Comparison of ENCODE assay signal across 26 cellular contexts in the genomic region with DNA sequence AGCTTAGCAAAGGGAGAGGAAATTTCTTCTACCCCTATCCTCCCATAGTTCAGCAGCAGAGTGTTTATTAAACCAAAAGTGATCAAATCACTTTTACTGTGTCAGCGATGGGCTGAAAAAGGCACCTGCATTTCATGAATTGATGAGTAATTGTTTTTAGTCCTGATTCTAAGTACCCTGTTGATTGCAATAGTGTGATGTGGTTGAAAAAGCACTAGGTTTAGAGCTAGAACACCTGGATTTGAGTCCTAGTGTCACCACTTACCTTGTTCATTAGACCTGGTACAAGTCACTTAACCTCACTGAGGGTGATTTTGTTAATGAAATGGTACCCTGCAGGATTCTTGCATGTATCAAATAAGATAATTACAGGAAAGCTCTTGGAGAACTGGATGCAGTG.
"Had no signal": no experiment of that assay in that cellular context is flagged by ENCODE, and none has a peak within 500 bp of the region (broad histone marks: within the 10 kb centered on the region; RNA-seq: fewer than 3 reads in every experiment).

No MANE protein-coding gene starts in this region.

- DNase-seq: stimulated activated CD4-positive, alpha-beta T cell treated with anti-CD3 and anti-CD28 coated beads, Interleukin-2, amount 100 ng/mL, for 48 hours; stimulated activated CD4-positive, alpha-beta T cell treated with anti-CD3 and anti-CD28 coated beads, Interleukin-4, amount 100 ng/mL, for 1 hour; stimulated activated CD4-positive, alpha-beta T cell treated with anti-CD3 and anti-CD28 coated beads, Interleukin-4, amount 100 ng/mL, for 24 hours; stimulated activated CD4-positive, alpha-beta T cell treated with anti-CD3 and anti-CD28 coated beads, Interleukin-4, amount 100 ng/mL, for 4 hours; stimulated activated CD8-positive, alpha-beta memory T cell treated with anti-CD3 and anti-CD28 coated beads, Interleukin-4, amount 100 ng/mL, for 48 hours; stimulated activated naive B cell treated with anti-CD40 and anti-IgM and Interleukin-4, amounts not matched to agents 10 μg/mL and 1 μg/mL and 100 μg/mL, for 72 hours; stimulated activated naive CD4-positive, alpha-beta T cell; stimulated activated naive CD4-positive, alpha-beta T cell treated with Interleukin-2 at 50 U/mL for 16 hours; stimulated activated naive CD8-positive, alpha-beta T cell treated with anti-CD3 and anti-CD28 coated beads, Interleukin-15, amount 100 ng/mL, for 72 hours; stimulated activated naive CD8-positive, alpha-beta T cell treated with anti-CD3 and anti-CD28 coated beads, Interleukin-15, Interleukin-2, amounts not matched to agents 100 U/mL and 50 U/mL, for 24 hours; stomach; substantia nigra; testis; thyroid gland; tibial artery; transverse colon; trophoblast cell; upper lobe of left lung; upper lobe of right lung; uterus had no signal

- H3K9me3 ChIP-seq: stomach, suprapubic skin, testis, thoracic aorta, thyroid gland, tibial artery, tibial nerve, transverse colon, upper lobe of left lung, upper lobe of right lung, uterus, vagina had no signal

- H3K36me3 ChIP-seq: stomach, suprapubic skin, thoracic aorta, thyroid gland, tibial artery, tibial nerve, transverse colon, upper lobe of left lung, upper lobe of right lung, uterus, vagina had no signal

- H3K4me3 ChIP-seq: stomach, suprapubic skin, testis, thoracic aorta, thyroid gland, tibial artery, tibial nerve, transverse colon, upper lobe of left lung, upper lobe of right lung, uterus, vagina had no signal

- H3K4me1 ChIP-seq: stomach, suprapubic skin, testis, thyroid gland, tibial artery, tibial nerve, transverse colon, upper lobe of left lung, upper lobe of right lung, uterus, vagina had no signal

- ATAC-seq: stimulated activated effector memory CD8-positive, alpha-beta T cell treated with anti-CD3 and anti-CD28 coated beads, Interleukin-12 subunit alpha, Interleukin-12 subunit beta, amount 100 ng/mL, for 72 hours; stimulated activated memory B cell treated with anti-CD40 and anti-IgM and Interleukin-4, amounts not matched to agents 10 μg/mL and 1 μg/mL and 100 μg/mL, for 72 hours; stimulated activated naive B cell treated with anti-CD40 and anti-IgM and Interleukin-4, amounts not matched to agents 10 μg/mL and 1 μg/mL and 100 μg/mL, for 72 hours; stimulated activated naive CD8-positive, alpha-beta T cell treated with anti-CD3 and anti-CD28 coated beads, Interleukin-15, amount 100 ng/mL, for 72 hours; stimulated activated naive CD8-positive, alpha-beta T cell treated with anti-CD3 and anti-CD28 coated beads, Interleukin-15, Interleukin-2, amounts not matched to agents 100 U/mL and 50 U/mL, for 24 hours; upper lobe of right lung had no signal

- H3K27me3 ChIP-seq: stomach, suprapubic skin, testis, thyroid gland, tibial artery, tibial nerve, transverse colon, upper lobe of left lung, upper lobe of right lung, uterus, vagina had no signal

- H3K27ac ChIP-seq: stomach, suprapubic skin, testis, thoracic aorta, thyroid gland, tibial artery, tibial nerve, transverse colon, upper lobe of left lung, upper lobe of right lung, uterus, vagina had no signal
